ENCODE assay signal across 1 cellular context in genomic region chr1:11880911-11881748, GRCh38.
TF ChIP-seq lines count a peak whose summit lies in the region.

No MANE protein-coding gene starts in this region.

TF ChIP-seq in K562, 482 proteins besides CTCF, POLR2A, EP300 and RAD21 (continued from another document and continues in another):
- TF ChIP-seq CUX1 (CRISPR knock-in tag; IDR thresholded peaks at IDR 0.05) (peak; percentile 56; the same call in 1 of the 2 replicates), ZNF592 (IDR thresholded peaks at IDR 0.05) (peak; percentile 99), ZNF395 (CRISPR knock-in tag; IDR thresholded peaks at IDR 0.05) (peak; percentile 87), ETV1 (tag; conservative IDR thresholded peaks at IDR 0.05; ENCODE audit: low read depth) (peak; percentile 70), ZNF449 (CRISPR knock-in tag; IDR thresholded peaks at IDR 0.05) (peak; percentile 82; the same call in 1 of the 2 replicates), ZNF740 (CRISPR knock-in tag; IDR thresholded peaks at IDR 0.05) (no peak), ZNF740 (tag; IDR thresholded peaks at IDR 0.05) (0 out of 4 replicates have a peak, but pooled peaks of 1 of the 2 experiments have one; percentile 44), VEZF1 (CRISPR knock-in tag; IDR thresholded peaks at IDR 0.05) (peak; percentile 83), ATF1 (CRISPR knock-in tag; IDR thresholded peaks at IDR 0.05) (no peak), ATF1 (tag; IDR thresholded peaks at IDR 0.05) (0 out of 2 replicates have a peak, but pooled peaks have one; percentile 15), MEIS2 (IDR thresholded peaks at IDR 0.05; ENCODE audit: partially characterized antibody) (peak; percentile 49), SIX5 (IDR thresholded peaks at IDR 0.05; ENCODE audit: borderline replicate concordance in 1 of 2, insufficient read depth in 1 of 2, low read depth in 1 of 2, low read length in 2 of 2) (no peak), ZBTB12 (CRISPR knock-in tag; IDR thresholded peaks at IDR 0.05) (0 out of 2 replicates have a peak, but pooled peaks have one; percentile 29), HIVEP1 (CRISPR knock-in tag; IDR thresholded peaks at IDR 0.05) (peak; percentile 15; the same call in 1 of the 2 replicates), ZNF76 (CRISPR knock-in tag; IDR thresholded peaks at IDR 0.05; ENCODE audit: borderline replicate concordance) (peak; percentile 91), MAZ (CRISPR knock-in tag; conservative IDR thresholded peaks at IDR 0.05 in 1 of 2, IDR thresholded peaks at IDR 0.05 in 1 of 2) (peak in 1 of 2 experiments; percentile 37; a peak in 1 of 4 replicates), MIER1 (IDR thresholded peaks at IDR 0.05; ENCODE audit: low read depth) (peak; percentile 15; the same call in 1 of the 2 replicates), CBFA2T2 (conservative IDR thresholded peaks at IDR 0.05) (0 out of 2 replicates have a peak, but pooled peaks have one; percentile 26), MNT (conservative IDR thresholded peaks at IDR 0.05) (0 out of 4 replicates have a peak, but pooled peaks of 1 of the 2 experiments have one; percentile 19), ZNF639 (CRISPR knock-in tag; conservative IDR thresholded peaks at IDR 0.05 in 1 of 2, IDR thresholded peaks at IDR 0.05 in 1 of 2) (peak in 1 of 2 experiments; percentile 88; a peak in 2 of 4 replicates), ZBTB7A (IDR thresholded peaks at IDR 0.05; ENCODE audit: borderline replicate concordance, control insufficient read depth, low read depth, low read length) (peak; percentile 43; the same call in 1 of the 2 replicates), CGGBP1 (CRISPR knock-in tag; IDR thresholded peaks at IDR 0.05) (no peak), RNF2 (IDR thresholded peaks at IDR 0.05) (peak; percentile 75), ZNF75A (CRISPR knock-in tag; IDR thresholded peaks at IDR 0.05) (0 out of 2 replicates have a peak, but pooled peaks have one; percentile 11), ZNF512 (tag; IDR thresholded peaks at IDR 0.05) (no peak), CREB3L1 (IDR thresholded peaks at IDR 0.05; ENCODE audit: borderline replicate concordance, low read depth) (peak; percentile 26; the same call in 1 of the 2 replicates), ZNF583 (CRISPR knock-in tag; IDR thresholded peaks at IDR 0.05) (peak; percentile 90), BACH1 (tag; IDR thresholded peaks at IDR 0.05) (0 out of 2 replicates have a peak, but pooled peaks have one; percentile 36)
